ENCODE assay signal across 21 cellular contexts in genomic region chr1:14260480-14260879, GRCh38.
A peak's percentile ranks its signal among the peaks of the same experiment; 100 is the strongest.
DNase-seq lines count a peak whose midpoint lies in the region; TF ChIP-seq lines count a peak whose summit lies in the region.
"Had no signal": no experiment of that assay in that cellular context is flagged by ENCODE, and none has a peak within 500 bp of the region (broad histone marks: within the 10 kb centered on the region; RNA-seq: fewer than 3 reads in every experiment).

No MANE protein-coding gene starts in this region.

- TF ChIP-seq POLR2A in esophagus squamous epithelium (IDR thresholded peaks at IDR 0.05) (no peak), sigmoid colon (IDR thresholded peaks at IDR 0.05) (no peak), uterus (IDR thresholded peaks at IDR 0.05) (no peak)

- H3K27me3 ChIP-seq in esophagus squamous epithelium, result no peaks in the 10 kb centered on the region
- H3K27me3 ChIP-seq in sigmoid colon, result no peaks in the 10 kb centered on the region
- no peaks in the 10 kb centered on the region for H3K27me3 ChIP-seq in uterus
- H3K27me3 ChIP-seq: BLaER1 had no signal

- TF ChIP-seq EP300 in sigmoid colon (IDR thresholded peaks at IDR 0.05), result no peak

- TF ChIP-seq CTCF in esophagus squamous epithelium (IDR thresholded peaks at IDR 0.05) (no peak), sigmoid colon (IDR thresholded peaks at IDR 0.05) (no peak), uterus (IDR thresholded peaks at IDR 0.05) (no peak)

- H3K36me3 ChIP-seq in esophagus squamous epithelium (no peaks in the 10 kb centered on the region), sigmoid colon (no peaks in the 10 kb centered on the region), uterus (no peaks in the 10 kb centered on the region)
- H3K36me3 ChIP-seq: BLaER1 had no signal

- DNase-seq in caudate nucleus (lab: John Stamatoyannopoulos, UW) (no peak), esophagus squamous epithelium (lab: John Stamatoyannopoulos, UW) (no peak), sigmoid colon (no peak), uterus (no peak), nucleus accumbens (lab: John Stamatoyannopoulos, UW) (no peak), inferior parietal cortex (ENCODE audit: extremely low spot score) (no peak)
- no peak for DNase-seq in activated CD4-positive, alpha-beta T cell treated with anti-CD3 and anti-CD28 coated beads for 1 hour
- DNase-seq: CD4-positive, CD25-positive, alpha-beta regulatory T cell; DMS153; DND-41; Karpas-422; MV-4-11; NCI-H1105; NCI-H1436 treated with DMSO at 0.1 percent for 48 hours; NCI-H187 treated with DMSO at 0.1 percent for 48 hours; NCI-H2107; NCI-H446; NCI-H524 treated with DMSO at 0.1 percent for 48 hours; NCI-H774; SIG-M5 had no signal

- intact Hi-C loops in esophagus squamous epithelium (cut with DNase I) (no loop called here), sigmoid colon (cut with DNase I) (no loop called here), uterus (cut with DNase I; ENCODE audit: low total_unique reads) (no loop called here)

- H3K4me1 ChIP-seq in esophagus squamous epithelium, result peaks cover 0 to 15% (median 0%) of the 10 kb centered on the region in 3 donors
- H3K4me1 ChIP-seq in sigmoid colon, result peaks cover 0 to 4% (median 0%) of the 10 kb centered on the region in 4 donors
- H3K4me1 ChIP-seq in uterus, result no peaks in the 10 kb centered on the region

- H3K9me3 ChIP-seq in esophagus squamous epithelium (no peaks in the 10 kb centered on the region), sigmoid colon (no peaks in the 10 kb centered on the region), uterus (no peaks in the 10 kb centered on the region)

- no peak overlapping the region for H3K4me3 ChIP-seq in esophagus squamous epithelium
- H3K4me3 ChIP-seq in sigmoid colon, result no peak overlapping the region
- no peak overlapping the region for H3K4me3 ChIP-seq in uterus
- H3K4me3 ChIP-seq: BLaER1 had no signal

- H3K27ac ChIP-seq in caudate nucleus (ENCODE audit: low read depth, low read length) (peak overlapping the region; percentile 98), esophagus squamous epithelium (peak overlapping the region in 3 of 4 donors; percentile 45 to 77 (median 57)), sigmoid colon (peak overlapping the region; percentile 49 to 57 (median 52)), uterus (peak overlapping the region; percentile 38 to 65)
- H3K27ac ChIP-seq: BLaER1 had no signal

- 93 to 97% methylated on average over 8 of the region's 8 CpGs for WGBS in esophagus squamous epithelium, 2 donors
- WGBS in sigmoid colon, 2 donors, result 95% methylated on average over 8 of the region's 8 CpGs
